In genomic region chr6:72728706-72729343, GRCh38 we compare ENCODE assay signal across 36 cellular contexts.
DNase-seq lines count a peak whose midpoint lies in the region; ATAC-seq, FAIRE-seq and TF ChIP-seq lines count a peak whose summit lies in the region.
"Had no signal": no experiment of that assay in that cellular context is flagged by ENCODE, and none has a peak within 500 bp of the region (broad histone marks: within the 10 kb centered on the region; RNA-seq: fewer than 3 reads in every experiment).

No MANE protein-coding gene starts in this region.

- H4K20me1 ChIP-seq in SK-N-SH (ENCODE audit: insufficient read depth) (no peaks in the 10 kb centered on the region), HepG2 (ENCODE audit: insufficient read depth, low read length) (no peaks in the 10 kb centered on the region), IMR-90 (ENCODE audit: insufficient read depth, low read length) (no peaks in the 10 kb centered on the region), K562 (replicated peaks; ENCODE audit: control insufficient read depth, insufficient read depth, low read length) (no peaks in the 10 kb centered on the region)

- no peak overlapping the region for H3K14ac ChIP-seq in IMR-90 (replicated peaks; ENCODE audit: low read depth, low read length)

- CTCF ChIA-PET in SK-N-SH (lab: Yijun Ruan, JAX) (no interaction called here), HepG2 (lab: Yijun Ruan, JAX; ENCODE audit: low intra/inter-chr PET ratio, low total read pairs) (no interaction called here), IMR-90 (lab: Yijun Ruan, JAX) (no interaction called here), K562 (lab: Yijun Ruan, JAX; ENCODE audit: low intra/inter-chr PET ratio) (no interaction called here)

- no peak overlapping the region for H4K5ac ChIP-seq in IMR-90 (ENCODE audit: low read depth, low read length)

- H3K36me3 Mint-ChIP-seq in activated naive CD8-positive, alpha-beta T cell treated with anti-CD3 and anti-CD28 coated beads for 36 hours = peaks cover 18% of the 10 kb centered on the region
- H3K36me3 Mint-ChIP-seq: CD14-positive monocyte; CD4-positive, alpha-beta memory T cell; CD4-positive, CD25-positive, alpha-beta regulatory T cell; CD8-positive, alpha-beta memory T cell; CD8-positive, alpha-beta T cell had no signal

- no peaks in the 10 kb centered on the region for H3K9me1 ChIP-seq in IMR-90 (ENCODE audit: insufficient read depth, low read length)
- H3K9me1 ChIP-seq in K562 (ENCODE audit: control insufficient read depth, insufficient read depth, low read length) = no peaks in the 10 kb centered on the region

- H3K27me3 Mint-ChIP-seq in activated naive CD8-positive, alpha-beta T cell treated with anti-CD3 and anti-CD28 coated beads for 36 hours = no peaks in the 10 kb centered on the region
- H3K27me3 Mint-ChIP-seq: B cell; CD4-positive, alpha-beta memory T cell; CD4-positive, alpha-beta T cell; CD4-positive, CD25-positive, alpha-beta regulatory T cell; CD8-positive, alpha-beta memory T cell had no signal

- H3K4me3 ChIP-seq in SK-N-SH (ENCODE audit: low read depth in 2 of 2, low read length in 1 of 2) (no peak overlapping the region), HepG2 (replicated peaks in 1 of 3; ENCODE audit: insufficient read depth in 1 of 3, low read depth in 2 of 3, low read length in 3 of 3) (no peak overlapping the region), right lobe of liver (no peak overlapping the region), IMR-90 (ENCODE audit: insufficient read depth, low read depth, low read length) (no peak overlapping the region), K562 (no peak overlapping the region)
- H3K4me3 ChIP-seq: A549; BLaER1; BLaER1 treated with 17β-estradiol and CSF1 and Interleukin-3, amounts not matched to agents 10 nM and 100 nM had no signal

- in situ Hi-C loops in HepG2 (cut with HindIII; ENCODE audit: extremely low pct_ligation_motif_present, low pct_unique_long_range_greater_than_20kb) = no loop called here
- in situ Hi-C loops in IMR-90 (cut with MboI; ENCODE audit: low sequenced_read_pairs) = no loop called here
- in situ Hi-C loops in K562 (cut with MboI) = no loop called here

- no peaks in the 10 kb centered on the region for H3K9me2 ChIP-seq in SK-N-SH

- no peak overlapping the region for H2BK15ac ChIP-seq in IMR-90 (ENCODE audit: low read depth, low read length)

- no peak for TF ChIP-seq CTCF in SK-N-SH (IDR thresholded peaks at IDR 0.05)
- TF ChIP-seq CTCF in HepG2 (CRISPR knock-in tag; IDR thresholded peaks at IDR 0.05) = no peak
- TF ChIP-seq CTCF in right lobe of liver (IDR thresholded peaks at IDR 0.05) = no peak
- no peak for TF ChIP-seq CTCF in IMR-90 (conservative IDR thresholded peaks at IDR 0.05; ENCODE audit: low read depth, low read length)
- no peak for TF ChIP-seq CTCF in K562 (IDR thresholded peaks at IDR 0.05 in 2 of 3, conservative IDR thresholded peaks at IDR 0.05 in 1 of 3; ENCODE audit: insufficient read depth in 2 of 3, low read depth in 1 of 3, low read length in 3 of 3)

- H2AK9ac ChIP-seq in IMR-90 (replicated peaks; ENCODE audit: low read depth, low read length, poor library complexity) = no peak overlapping the region

- H3K27me3 ChIP-seq in SK-N-SH (ENCODE audit: insufficient read depth) = no peaks in the 10 kb centered on the region
- H3K27me3 ChIP-seq in HepG2 (ENCODE audit: control insufficient read depth in 1 of 2, insufficient read depth in 2 of 2, low read length in 2 of 2) = no peaks in the 10 kb centered on the region
- no peaks in the 10 kb centered on the region for H3K27me3 ChIP-seq in right lobe of liver
- no peaks in the 10 kb centered on the region for H3K27me3 ChIP-seq in IMR-90 (ENCODE audit: control insufficient read depth, insufficient read depth, low read length)
- H3K27me3 ChIP-seq in K562 (ENCODE audit: control insufficient read depth in 2 of 2, insufficient read depth in 2 of 2, low read length in 2 of 2) = no peaks in the 10 kb centered on the region
- H3K27me3 ChIP-seq: BE2C; BLaER1; BLaER1 treated with 17β-estradiol and CSF1 and Interleukin-3, amounts not matched to agents 10 nM and 100 nM had no signal

- no peak overlapping the region for H3K4me2 ChIP-seq in SK-N-SH
- H3K4me2 ChIP-seq in HepG2 (ENCODE audit: low read depth, low read length) = no peak overlapping the region
- H3K4me2 ChIP-seq in IMR-90 (ENCODE audit: low read depth, low read length) = no peak overlapping the region
- no peak overlapping the region for H3K4me2 ChIP-seq in K562 (ENCODE audit: insufficient read depth, low read length)
- H3K4me2 ChIP-seq: A549; BLaER1; BLaER1 treated with 17β-estradiol and CSF1 and Interleukin-3, amounts not matched to agents 10 nM and 100 nM had no signal

- H2BK5ac ChIP-seq in IMR-90 (ENCODE audit: low read depth, low read length, poor library complexity, severe bottlenecking) = no peak overlapping the region

- H3F3A ChIP-seq in SK-N-SH (replicated peaks; ENCODE audit: insufficient read depth) = no peaks in the 10 kb centered on the region

- POLR2A ChIA-PET in SK-N-SH (lab: Yijun Ruan, JAX) = no interaction called here
- POLR2A ChIA-PET in HepG2 (lab: Yijun Ruan, JAX) = no interaction called here
- POLR2A ChIA-PET in IMR-90 (lab: Charles Lee; ENCODE audit: unreplicated experiment) = no interaction called here
- POLR2A ChIA-PET in K562 (lab: Yijun Ruan, JAX) = no interaction called here

- H3K9me3 ChIP-seq in SK-N-SH (0 out of 2 replicates have a peak, but pooled peaks cover 7% of the 10 kb centered on the region), HepG2 (ENCODE audit: low read length) (no peaks in the 10 kb centered on the region), right lobe of liver (peaks cover 0 to 2% (median 0%) of the 10 kb centered on the region in 4 donors), IMR-90 (ENCODE audit: control insufficient read depth, insufficient read depth, low read length) (no peaks in the 10 kb centered on the region), K562 (replicated peaks; ENCODE audit: control insufficient read depth, insufficient read depth, low read depth, low read length) (no peaks in the 10 kb centered on the region)
- H3K9me3 ChIP-seq: A549, BE2C, Caco-2 had no signal

- no peak overlapping the region for H3K18ac ChIP-seq in IMR-90 (ENCODE audit: low read depth, low read length)

- H3K79me2 ChIP-seq in SK-N-SH (ENCODE audit: insufficient read depth) (peaks cover 55% of the 10 kb centered on the region), HepG2 (ENCODE audit: insufficient read depth, low read length) (no peaks in the 10 kb centered on the region), K562 (ENCODE audit: control insufficient read depth, insufficient read depth, low read length) (no peaks in the 10 kb centered on the region)

- no peak overlapping the region for H3K4ac ChIP-seq in IMR-90 (ENCODE audit: low read depth, low read length)

- no peak overlapping the region for H2BK20ac ChIP-seq in IMR-90 (ENCODE audit: low read depth, low read length)

- peaks cover 2% of the 10 kb centered on the region for H3K4me1 Mint-ChIP-seq in activated naive CD8-positive, alpha-beta T cell treated with anti-CD3 and anti-CD28 coated beads for 36 hours
- H3K4me1 Mint-ChIP-seq: CD14-positive monocyte; CD4-positive, alpha-beta memory T cell; CD4-positive, CD25-positive, alpha-beta regulatory T cell; CD8-positive, alpha-beta memory T cell had no signal

- ATAC-seq in SK-N-SH treated with all-trans-retinoic acid at 6 μM for 48 hours (no peak), HepG2 (no peak), right lobe of liver (no peak), IMR-90 (ENCODE audit: low read depth) (no peak), K562 (no peak)
- ATAC-seq: A549; CD8-positive, alpha-beta T cell had no signal

- peaks cover 3% of the 10 kb centered on the region for H3K9me3 Mint-ChIP-seq in activated naive CD8-positive, alpha-beta T cell treated with anti-CD3 and anti-CD28 coated beads for 36 hours
- H3K9me3 Mint-ChIP-seq: CD4-positive, CD25-positive, alpha-beta regulatory T cell had no signal

- no peak overlapping the region for H3K9ac ChIP-seq in SK-N-SH
- no peak overlapping the region for H3K9ac ChIP-seq in HepG2 (ENCODE audit: insufficient read depth, low read depth, low read length)
- no peak overlapping the region for H3K9ac ChIP-seq in IMR-90 (ENCODE audit: low read depth, low read length)
- H3K9ac ChIP-seq in K562 (ENCODE audit: insufficient read depth in 1 of 2, low read depth in 2 of 2, low read length in 2 of 2) = no peak overlapping the region
- H3K9ac ChIP-seq: BLaER1; BLaER1 treated with 17β-estradiol and CSF1 and Interleukin-3, amounts not matched to agents 10 nM and 100 nM had no signal

- no peak overlapping the region for H3K27ac Mint-ChIP-seq in activated naive CD8-positive, alpha-beta T cell treated with anti-CD3 and anti-CD28 coated beads for 36 hours
- H3K27ac Mint-ChIP-seq: B cell; CD14-positive monocyte; CD4-positive, alpha-beta memory T cell; CD4-positive, alpha-beta T cell; CD4-positive, CD25-positive, alpha-beta regulatory T cell; CD8-positive, alpha-beta memory T cell; CD8-positive, alpha-beta T cell had no signal

- FAIRE-seq in HepG2 (lab: Jason Lieb, UNC) (no peak), K562 (lab: Jason Lieb, UNC) (no peak)
- FAIRE-seq: A204.1, A549, D721Med had no signal

- no peak for TF ChIP-seq RAD21 in SK-N-SH (IDR thresholded peaks at IDR 0.05; ENCODE audit: low read length)
- TF ChIP-seq RAD21 in HepG2 (CRISPR knock-in tag; IDR thresholded peaks at IDR 0.05) = no peak
- TF ChIP-seq RAD21 in IMR-90 (IDR thresholded peaks at IDR 0.05; ENCODE audit: low read length) = no peak
- no peak for TF ChIP-seq RAD21 in K562 (CRISPR knock-in tag; conservative IDR thresholded peaks at IDR 0.05 in 1 of 2, IDR thresholded peaks at IDR 0.05 in 1 of 2)

- peaks cover 0 to 6% of the 10 kb centered on the region in 2 experiments; a peak in 2 of 4 replicates for H3K4me1 ChIP-seq in SK-N-SH (ENCODE audit: control insufficient read depth in 1 of 2, insufficient read depth in 2 of 2, low read depth in 1 of 2, low read length in 1 of 2)
- no peaks in the 10 kb centered on the region for H3K4me1 ChIP-seq in HepG2 (ENCODE audit: insufficient read depth, low read length)
- H3K4me1 ChIP-seq in right lobe of liver = no peaks in the 10 kb centered on the region
- H3K4me1 ChIP-seq in IMR-90 (ENCODE audit: control insufficient read depth, insufficient read depth, low read length) = no peaks in the 10 kb centered on the region
- no peaks in the 10 kb centered on the region for H3K4me1 ChIP-seq in K562 (replicated peaks in 1 of 2; ENCODE audit: control insufficient read depth in 2 of 2, insufficient read depth in 2 of 2, low read length in 2 of 2)
- H3K4me1 ChIP-seq: A549, BE2C, Caco-2 had no signal

- intact Hi-C loops in HepG2 (cut with micrococcal nuclease; ENCODE audit: unreplicated experiment) (no loop called here), right lobe of liver (cut with DNase I) (no loop called here), IMR-90 (cut with micrococcal nuclease) (loop anchor here (2.0 kb wide), 1 partner anchor 38 kb away; no protein-coding TSS in a partner anchor), K562 (cut with micrococcal nuclease) (no loop called here)

- H3K56ac ChIP-seq in IMR-90 (ENCODE audit: extremely low read depth, insufficient read depth, low read length) = no peak overlapping the region

- H3K79me1 ChIP-seq in IMR-90 (ENCODE audit: low read depth in 1 of 2, low read length in 2 of 2) = no peaks in the 10 kb centered on the region; a peak in 1 of 4 replicates

- no peak overlapping the region for H2AFZ ChIP-seq in SK-N-SH (ENCODE audit: low read depth)
- no peak overlapping the region for H2AFZ ChIP-seq in HepG2 (ENCODE audit: low read length)
- H2AFZ ChIP-seq in IMR-90 (replicated peaks; ENCODE audit: low read length, poor library complexity) = no peak overlapping the region
- no peak overlapping the region for H2AFZ ChIP-seq in K562 (ENCODE audit: low read depth, low read length)

- H2AK5ac ChIP-seq in IMR-90 (ENCODE audit: low read depth, low read length) = no peak overlapping the region

- H2BK120ac ChIP-seq in IMR-90 (ENCODE audit: low read depth, low read length) = no peak overlapping the region

- H3K27ac ChIP-seq in SK-N-SH (ENCODE audit: low read depth in 2 of 2, low read length in 1 of 2) (no peak overlapping the region), HepG2 (ENCODE audit: extremely low read length, insufficient read depth, low read length) (no peak overlapping the region), right lobe of liver (no peak overlapping the region), IMR-90 (ENCODE audit: insufficient read depth, low read length) (no peak overlapping the region), K562 (ENCODE audit: extremely low read depth, low read depth, low read length) (no peak overlapping the region)
- H3K27ac ChIP-seq: 22Rv1; A549; BLaER1; BLaER1 treated with 17β-estradiol and CSF1 and Interleukin-3, amounts not matched to agents 10 nM and 100 nM; C4-2B had no signal

- dilution Hi-C loops in IMR-90 (cut with HindIII; ENCODE audit: low sequenced_read_pairs, unreplicated experiment) = no loop called here

- TF ChIP-seq POLR2A in HepG2 (IDR thresholded peaks at IDR 0.05; ENCODE audit: insufficient read depth in 1 of 2, low read depth in 2 of 2, low read length in 2 of 2) (no peak), right lobe of liver (IDR thresholded peaks at IDR 0.05) (no peak), IMR-90 (IDR thresholded peaks at IDR 0.05; ENCODE audit: low read depth, low read length) (no peak), K562 (conservative IDR thresholded peaks at IDR 0.05) (no peak)

- H4K91ac ChIP-seq in IMR-90 (ENCODE audit: insufficient read depth, low read depth, low read length) = no peak overlapping the region

- H3K36me3 ChIP-seq in SK-N-SH (replicated peaks in 1 of 2; ENCODE audit: control insufficient read depth in 1 of 2, insufficient read depth in 2 of 2, low read length in 1 of 2) (peaks cover 0 to 17% of the 10 kb centered on the region in 2 experiments), HepG2 (replicated peaks in 1 of 2; ENCODE audit: control insufficient read depth in 1 of 2, insufficient read depth in 2 of 2, low read length in 2 of 2) (no peaks in the 10 kb centered on the region), right lobe of liver (no peaks in the 10 kb centered on the region), IMR-90 (ENCODE audit: control insufficient read depth, insufficient read depth, low read length) (no peaks in the 10 kb centered on the region), K562 (ENCODE audit: control insufficient read depth, insufficient read depth, low read length) (no peaks in the 10 kb centered on the region)
- H3K36me3 ChIP-seq: BE2C had no signal

- H3K4me3 Mint-ChIP-seq in activated naive CD8-positive, alpha-beta T cell treated with anti-CD3 and anti-CD28 coated beads for 36 hours = no peak overlapping the region
- H3K4me3 Mint-ChIP-seq: B cell; CD14-positive monocyte; CD4-positive, alpha-beta memory T cell; CD4-positive, alpha-beta T cell; CD4-positive, CD25-positive, alpha-beta regulatory T cell; CD8-positive, alpha-beta memory T cell; CD8-positive, alpha-beta T cell had no signal

- WGBS in SK-N-SH (ENCODE audit: low lambda C conversion rate) = 76% methylated on average over 3 of the region's 3 CpGs
- WGBS in HepG2 (ENCODE audit: low lambda C conversion rate) = 2% methylated on average over 3 of the region's 3 CpGs
- WGBS in right lobe of liver (ENCODE audit: insufficient coverage, low coverage, low lambda C conversion rate, missing lambda C conversion rate) = 45% methylated on average over 3 of the region's 3 CpGs
- WGBS in IMR-90 (ENCODE audit: extremely low coverage in 2 of 2, insufficient read length in 1 of 2), 2 experiments = no CpG with 5 or more reads among the region's 3 CpGs
- WGBS in K562 (ENCODE audit: insufficient coverage, low coverage, missing lambda C conversion rate) = 32% methylated on average over 2 of the region's 3 CpGs

- no peak for DNase-seq in SK-N-SH
- DNase-seq in HepG2 (ENCODE audit: low spot score) = no peak
- no peak for DNase-seq in right lobe of liver
- no peak for DNase-seq in IMR-90
- no peak for DNase-seq in K562 (ENCODE audit: extremely low read depth in 1 of 4, low spot score in 3 of 4)
- no peak for DNase-seq in activated naive CD8-positive, alpha-beta T cell treated with anti-CD3 and anti-CD28 coated beads for 36 hours
- no peak for DNase-seq in EL
- DNase-seq: 8988T; ACHN; AML-193; BE2C; C1 segment of cervical spinal cord; Caco-2; Calu3; CD4-positive, alpha-beta memory T cell; CD4-positive, alpha-beta T cell; CD4-positive, CD25-positive, alpha-beta regulatory T cell; CD8-positive, alpha-beta memory T cell; CD8-positive, alpha-beta T cell; COR-L47; DMS 273 treated with DMSO at 0.1 percent for 48 hours; DMS153; DMS53; DMS79; DMS79 treated with DMSO at 0.1 percent for 48 hours; DND-41 had no signal

- TF ChIP-seq EP300 in SK-N-SH (IDR thresholded peaks at IDR 0.05; ENCODE audit: borderline replicate concordance in 1 of 2, low read depth in 1 of 2, low read length in 1 of 2) (no peak), HepG2 (IDR thresholded peaks at IDR 0.05; ENCODE audit: low read depth in 2 of 2, low read length in 2 of 2) (no peak), HepG2 (CRISPR knock-in tag; IDR thresholded peaks at IDR 0.05; ENCODE audit: borderline replicate concordance) (no peak), K562 (IDR thresholded peaks at IDR 0.05; ENCODE audit: low read length) (no peak)

- H3K23ac ChIP-seq in IMR-90 (ENCODE audit: low read depth, low read length) = no peak overlapping the region

- no peak overlapping the region for H4K8ac ChIP-seq in IMR-90 (ENCODE audit: low read depth in 2 of 2, low read length in 2 of 2)

- no TSS peak for BruUV-seq in HepG2 (replicated peaks; lab: Mats Ljungman, UMichigan)
- BruUV-seq in IMR-90 (replicated peaks; lab: Mats Ljungman, UMichigan) = no TSS peak
- no TSS peak for BruUV-seq in K562 (replicated peaks; lab: Mats Ljungman, UMichigan)
